Comparison of ENCODE assay signal across 1 cellular context in genomic region chr4:139889901-139890300, GRCh38.
TF ChIP-seq lines count a peak whose summit lies in the region.

No MANE protein-coding gene starts in this region.

TF ChIP-seq in WTC11, 78 proteins besides CTCF, POLR2A, EP300 and RAD21 (continued from another document):
- TF ChIP-seq ERG (CRISPR knock-in tag; IDR thresholded peaks at IDR 0.05) = no peak
